In the genomic region with DNA sequence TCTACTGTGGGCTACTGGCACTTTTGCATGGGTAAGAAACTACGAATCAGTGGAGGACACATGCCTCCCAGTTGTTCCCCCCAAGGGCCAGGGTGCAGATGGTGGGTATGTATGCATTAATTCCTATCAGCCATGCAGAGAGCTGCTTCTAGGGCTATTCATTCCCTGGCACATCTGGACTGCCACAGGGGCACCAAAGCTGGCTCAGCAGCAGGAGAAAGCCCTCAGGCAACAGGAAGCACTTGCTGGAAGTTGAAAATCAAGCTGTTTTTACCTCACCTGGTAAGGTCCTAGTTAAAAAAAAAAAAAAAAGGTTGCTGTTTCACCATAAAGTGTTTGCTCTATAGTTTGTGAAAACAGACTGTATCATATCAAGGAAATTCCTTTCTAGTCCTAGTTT, we compare ENCODE assay signal across 2 cellular contexts.
TF ChIP-seq lines count a peak whose summit lies in the region.

No MANE protein-coding gene starts in this region.

TF ChIP-seq in SK-N-SH, 30 proteins besides CTCF, POLR2A, EP300 and RAD21 (continued from another document):
- no peak for TF ChIP-seq REST (IDR thresholded peaks at IDR 0.05; ENCODE audit: low read depth, low read length)
- no peak for TF ChIP-seq TAF1 (IDR thresholded peaks at IDR 0.05; ENCODE audit: borderline replicate concordance, low read depth, low read length)
- TF ChIP-seq, protein P1, sequence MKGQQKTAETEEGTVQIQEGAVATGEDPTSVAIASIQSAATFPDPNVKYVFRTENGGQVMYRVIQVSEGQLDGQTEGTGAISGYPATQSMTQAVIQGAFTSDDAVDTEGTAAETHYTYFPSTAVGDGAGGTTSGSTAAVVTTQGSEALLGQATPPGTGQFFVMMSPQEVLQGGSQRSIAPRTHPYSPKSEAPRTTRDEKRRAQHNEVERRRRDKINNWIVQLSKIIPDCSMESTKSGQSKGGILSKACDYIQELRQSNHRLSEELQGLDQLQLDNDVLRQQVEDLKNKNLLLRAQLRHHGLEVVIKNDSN (IDR thresholded peaks at IDR 0.05; ENCODE audit: borderline replicate concordance, low read depth) = no peak
- no peak for TF ChIP-seq PBX3 (IDR thresholded peaks at IDR 0.05)
- TF ChIP-seq GABPA (IDR thresholded peaks at IDR 0.05; ENCODE audit: low read depth) = no peak
- TF ChIP-seq, protein P2, sequence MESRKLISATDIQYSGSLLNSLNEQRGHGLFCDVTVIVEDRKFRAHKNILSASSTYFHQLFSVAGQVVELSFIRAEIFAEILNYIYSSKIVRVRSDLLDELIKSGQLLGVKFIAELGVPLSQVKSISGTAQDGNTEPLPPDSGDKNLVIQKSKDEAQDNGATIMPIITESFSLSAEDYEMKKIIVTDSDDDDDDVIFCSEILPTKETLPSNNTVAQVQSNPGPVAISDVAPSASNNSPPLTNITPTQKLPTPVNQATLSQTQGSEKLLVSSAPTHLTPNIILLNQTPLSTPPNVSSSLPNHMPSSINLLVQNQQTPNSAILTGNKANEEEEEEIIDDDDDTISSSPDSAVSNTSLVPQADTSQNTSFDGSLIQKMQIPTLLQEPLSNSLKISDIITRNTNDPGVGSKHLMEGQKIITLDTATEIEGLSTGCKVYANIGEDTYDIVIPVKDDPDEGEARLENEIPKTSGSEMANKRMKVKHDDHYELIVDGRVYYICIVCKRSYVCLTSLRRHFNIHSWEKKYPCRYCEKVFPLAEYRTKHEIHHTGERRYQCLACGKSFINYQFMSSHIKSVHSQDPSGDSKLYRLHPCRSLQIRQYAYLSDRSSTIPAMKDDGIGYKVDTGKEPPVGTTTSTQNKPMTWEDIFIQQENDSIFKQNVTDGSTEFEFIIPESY (IDR thresholded peaks at IDR 0.05; ENCODE audit: borderline replicate concordance, low read depth) = no peak
TF ChIP-seq in SK-N-SH: peak in this region for 0.

TF ChIP-seq in SK-N-SH treated with all-trans-retinoic acid at 6 μM for 48 hours, 23 proteins besides CTCF, POLR2A, EP300 and RAD21 (continued from another document):
- TF ChIP-seq TSHZ2 (CRISPR knock-in tag; IDR thresholded peaks at IDR 0.05) (no peak), ZC3H10 (CRISPR knock-in tag; IDR thresholded peaks at IDR 0.05) (no peak), TCF4 (CRISPR knock-in tag; IDR thresholded peaks at IDR 0.05; ENCODE audit: borderline replicate concordance) (no peak), ZNF565 (CRISPR knock-in tag; conservative IDR thresholded peaks at IDR 0.05; ENCODE audit: low read depth) (no peak), POU6F1 (CRISPR knock-in tag; IDR thresholded peaks at IDR 0.05; ENCODE audit: borderline replicate concordance, low read depth) (no peak), CSDC2 (CRISPR knock-in tag; IDR thresholded peaks at IDR 0.05) (no peak), RARB (CRISPR knock-in tag; IDR thresholded peaks at IDR 0.05) (no peak), PPARA (CRISPR knock-in tag; IDR thresholded peaks at IDR 0.05; ENCODE audit: borderline replicate concordance) (no peak), BACH2 (CRISPR knock-in tag; IDR thresholded peaks at IDR 0.05; ENCODE audit: borderline replicate concordance) (no peak), ARNTL (CRISPR knock-in tag; IDR thresholded peaks at IDR 0.05; ENCODE audit: borderline replicate concordance, low read depth) (no peak), OSR1 (CRISPR knock-in tag; IDR thresholded peaks at IDR 0.05) (no peak), CREB5 (CRISPR knock-in tag; IDR thresholded peaks at IDR 0.05; ENCODE audit: low read depth) (no peak), ISL1 (CRISPR knock-in tag; IDR thresholded peaks at IDR 0.05) (no peak), ZNF8 (CRISPR knock-in tag; IDR thresholded peaks at IDR 0.05) (no peak), ESRRG (CRISPR knock-in tag; IDR thresholded peaks at IDR 0.05) (no peak), ZFP30 (CRISPR knock-in tag; IDR thresholded peaks at IDR 0.05) (no peak)
- TF ChIP-seq, protein P3, sequence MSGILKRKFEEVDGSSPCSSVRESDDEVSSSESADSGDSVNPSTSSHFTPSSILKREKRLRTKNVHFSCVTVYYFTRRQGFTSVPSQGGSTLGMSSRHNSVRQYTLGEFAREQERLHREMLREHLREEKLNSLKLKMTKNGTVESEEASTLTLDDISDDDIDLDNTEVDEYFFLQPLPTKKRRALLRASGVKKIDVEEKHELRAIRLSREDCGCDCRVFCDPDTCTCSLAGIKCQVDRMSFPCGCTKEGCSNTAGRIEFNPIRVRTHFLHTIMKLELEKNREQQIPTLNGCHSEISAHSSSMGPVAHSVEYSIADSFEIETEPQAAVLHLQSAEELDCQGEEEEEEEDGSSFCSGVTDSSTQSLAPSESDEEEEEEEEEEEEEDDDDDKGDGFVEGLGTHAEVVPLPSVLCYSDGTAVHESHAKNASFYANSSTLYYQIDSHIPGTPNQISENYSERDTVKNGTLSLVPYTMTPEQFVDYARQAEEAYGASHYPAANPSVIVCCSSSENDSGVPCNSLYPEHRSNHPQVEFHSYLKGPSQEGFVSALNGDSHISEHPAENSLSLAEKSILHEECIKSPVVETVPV (CRISPR knock-in tag; IDR thresholded peaks at IDR 0.05) = no peak
